Comparison of ENCODE assay signal across 16 cellular contexts in genomic region chr2:150101947-150102346, GRCh38.
DNase-seq lines count a peak whose midpoint lies in the region; ATAC-seq, FAIRE-seq and TF ChIP-seq lines count a peak whose summit lies in the region.
"Had no signal": no experiment of that assay in that cellular context is flagged by ENCODE, and none has a peak within 500 bp of the region (broad histone marks: within the 10 kb centered on the region; RNA-seq: fewer than 3 reads in every experiment).

No MANE protein-coding gene starts in this region.

- no peaks in the 10 kb centered on the region for H3K36me3 Mint-ChIP-seq in astrocyte (ENCODE audit: low read depth, unreplicated experiment)
- H3K36me3 Mint-ChIP-seq: CD4-positive, alpha-beta memory T cell; IgD-negative memory B cell had no signal

- no peaks in the 10 kb centered on the region for H3K27me3 Mint-ChIP-seq in astrocyte (ENCODE audit: low read depth, unreplicated experiment)
- H3K27me3 Mint-ChIP-seq: CD4-positive, alpha-beta memory T cell; IgD-negative memory B cell had no signal

- H3K4me3 ChIP-seq in DND-41 (ENCODE audit: low read depth in 1 of 2, low read length in 2 of 2) (no peak overlapping the region), Loucy (ENCODE audit: low read length, poor library complexity, severe bottlenecking) (no peak overlapping the region), astrocyte (ENCODE audit: insufficient read depth, low read depth, low read length) (no peak overlapping the region), osteoblast (ENCODE audit: insufficient read depth, low read length) (no peak overlapping the region), brain microvascular endothelial cell (ENCODE audit: low read depth, low read length) (no peak overlapping the region), MG63 (no peak overlapping the region)
- H3K4me3 ChIP-seq: A549 had no signal

- no peaks in the 10 kb centered on the region for H3K9me3 Mint-ChIP-seq in astrocyte (ENCODE audit: unreplicated experiment)

- H3K4me1 Mint-ChIP-seq in astrocyte (ENCODE audit: low read depth, unreplicated experiment), result peaks cover 7% of the 10 kb centered on the region
- H3K4me1 Mint-ChIP-seq: CD4-positive, alpha-beta memory T cell; H9 had no signal

- H3K9me3 ChIP-seq in DND-41 (ENCODE audit: insufficient read depth, low read length, severe bottlenecking) (no peaks in the 10 kb centered on the region), Loucy (ENCODE audit: insufficient read depth, low read depth, low read length) (no peaks in the 10 kb centered on the region), astrocyte (ENCODE audit: insufficient read depth, low read depth, low read length) (no peaks in the 10 kb centered on the region), osteoblast (ENCODE audit: low read depth, low read length) (no peaks in the 10 kb centered on the region), MG63 (peaks cover 3% of the 10 kb centered on the region; the same call in 1 of the 2 replicates)
- H3K9me3 ChIP-seq: BE2C had no signal

- in situ Hi-C loops in brain microvascular endothelial cell (cut with HindIII; ENCODE audit: low pct_ligation_motif_present, low sequenced_read_pairs), result no loop called here

- peak overlapping the region; percentile 33 for H2AFZ ChIP-seq in DND-41 (ENCODE audit: low read depth, low read length)
- H2AFZ ChIP-seq in Loucy (ENCODE audit: low read length), result peak overlapping the region; percentile 85
- no peak overlapping the region for H2AFZ ChIP-seq in astrocyte (ENCODE audit: low read depth, low read length)
- no peak overlapping the region for H2AFZ ChIP-seq in osteoblast (ENCODE audit: low read length)

- H3K9ac ChIP-seq in DND-41 (ENCODE audit: low read depth, low read length) (no peak overlapping the region), Loucy (ENCODE audit: low read depth, low read length, poor library complexity, severe bottlenecking) (no peak overlapping the region), astrocyte (ENCODE audit: low read length) (no peak overlapping the region)

- H3K4me2 ChIP-seq in DND-41 (ENCODE audit: insufficient read depth, low read length) (no peak overlapping the region), Loucy (ENCODE audit: low read depth, low read length, poor library complexity, severe bottlenecking) (no peak overlapping the region), astrocyte (ENCODE audit: low read length) (no peak overlapping the region), osteoblast (ENCODE audit: insufficient read depth, low read length) (no peak overlapping the region)
- H3K4me2 ChIP-seq: A549 had no signal

- H3K27ac ChIP-seq in DND-41 (ENCODE audit: low read length) (no peak overlapping the region), astrocyte (ENCODE audit: low read depth, low read length) (no peak overlapping the region), osteoblast (ENCODE audit: low read depth, low read length) (no peak overlapping the region), brain microvascular endothelial cell (no peak overlapping the region)
- H3K27ac ChIP-seq: A549 had no signal

- no peaks in the 10 kb centered on the region for H3K4me1 ChIP-seq in DND-41 (ENCODE audit: insufficient read depth, low read length)
- peaks cover 2% of the 10 kb centered on the region for H3K4me1 ChIP-seq in Loucy (ENCODE audit: insufficient read depth, low read length, poor library complexity, severe bottlenecking)
- H3K4me1 ChIP-seq in astrocyte (ENCODE audit: insufficient read depth, low read length), result no peaks in the 10 kb centered on the region
- H3K4me1 ChIP-seq in osteoblast (ENCODE audit: insufficient read depth, low read length), result peaks cover 4% of the 10 kb centered on the region
- H3K4me1 ChIP-seq: BE2C had no signal

- no peak overlapping the region for H3K27ac Mint-ChIP-seq in astrocyte (ENCODE audit: unreplicated experiment)
- H3K27ac Mint-ChIP-seq: CD4-positive, alpha-beta memory T cell; H9; IgD-negative memory B cell had no signal

- H3K36me3 ChIP-seq in DND-41 (ENCODE audit: insufficient read depth, low read length) (no peaks in the 10 kb centered on the region), Loucy (ENCODE audit: insufficient read depth, low read length) (no peaks in the 10 kb centered on the region), astrocyte (ENCODE audit: insufficient read depth, low read length) (no peaks in the 10 kb centered on the region), osteoblast (ENCODE audit: insufficient read depth, low read length) (no peaks in the 10 kb centered on the region), brain microvascular endothelial cell (replicated peaks) (no peaks in the 10 kb centered on the region), MG63 (no peaks in the 10 kb centered on the region)
- H3K36me3 ChIP-seq: BE2C had no signal

- H3K4me3 Mint-ChIP-seq in astrocyte (ENCODE audit: unreplicated experiment), result no peak overlapping the region
- H3K4me3 Mint-ChIP-seq: CD4-positive, alpha-beta memory T cell; H9; IgD-negative memory B cell had no signal

- TF ChIP-seq CTCF in DND-41 (IDR thresholded peaks at IDR 0.05; ENCODE audit: borderline replicate concordance, extremely low read depth, low read length, poor library complexity, severe bottlenecking), result no peak
- TF ChIP-seq CTCF in Loucy (conservative IDR thresholded peaks at IDR 0.05; ENCODE audit: low read length), result no peak
- TF ChIP-seq CTCF in astrocyte (IDR thresholded peaks at IDR 0.05; ENCODE audit: insufficient read depth, low read depth, low read length), result no peak
- TF ChIP-seq CTCF in osteoblast (IDR thresholded peaks at IDR 0.05; ENCODE audit: extremely low read depth, low read depth, low read length), result no peak
- no peak for TF ChIP-seq CTCF in brain microvascular endothelial cell (IDR thresholded peaks at IDR 0.05; ENCODE audit: low read depth, low read length, missing control alignments)

- no peaks in the 10 kb centered on the region for H3F3A ChIP-seq in Loucy (ENCODE audit: low read depth)

- FAIRE-seq in astrocyte (lab: Jason Lieb, UNC), result peak; percentile 13
- FAIRE-seq: A549, D721Med had no signal

- H4K20me1 ChIP-seq in DND-41 (ENCODE audit: insufficient read depth, low read length), result no peaks in the 10 kb centered on the region
- no peaks in the 10 kb centered on the region for H4K20me1 ChIP-seq in Loucy (ENCODE audit: insufficient read depth, low read length, poor library complexity, severe bottlenecking)
- no peaks in the 10 kb centered on the region for H4K20me1 ChIP-seq in astrocyte (ENCODE audit: insufficient read depth, low read length)
- no peaks in the 10 kb centered on the region for H4K20me1 ChIP-seq in osteoblast (ENCODE audit: insufficient read depth, low read length)

- ATAC-seq in DND-41 (ENCODE audit: insufficient read depth, low read depth), result no peak
- ATAC-seq in GM21390 (IDR thresholded peaks at IDR 0.05; ENCODE audit: unreplicated experiment), result no peak
- ATAC-seq: A549 had no signal

- H3K79me2 ChIP-seq in DND-41 (ENCODE audit: insufficient read depth, low read length) (no peaks in the 10 kb centered on the region), Loucy (ENCODE audit: insufficient read depth, low read length) (no peaks in the 10 kb centered on the region), astrocyte (ENCODE audit: insufficient read depth, low read length) (no peaks in the 10 kb centered on the region), osteoblast (ENCODE audit: insufficient read depth, low read length) (no peaks in the 10 kb centered on the region)

- H3K9me2 ChIP-seq in Loucy (replicated peaks; ENCODE audit: low read depth, low read length), result no peaks in the 10 kb centered on the region

- H3K27me3 ChIP-seq in DND-41 (ENCODE audit: insufficient read depth, low read length, poor library complexity), result no peaks in the 10 kb centered on the region
- no peaks in the 10 kb centered on the region for H3K27me3 ChIP-seq in Loucy (ENCODE audit: insufficient read depth, low read length, poor library complexity, severe bottlenecking)
- no peaks in the 10 kb centered on the region for H3K27me3 ChIP-seq in astrocyte (ENCODE audit: insufficient read depth, low read length)
- H3K27me3 ChIP-seq in osteoblast (ENCODE audit: insufficient read depth, low read length), result no peaks in the 10 kb centered on the region
- H3K27me3 ChIP-seq in brain microvascular endothelial cell (replicated peaks), result no peaks in the 10 kb centered on the region
- no peaks in the 10 kb centered on the region for H3K27me3 ChIP-seq in MG63
- H3K27me3 ChIP-seq: BE2C had no signal

- DNase-seq in DND-41, result no peak
- no peak for DNase-seq in astrocyte (ENCODE audit: low read depth)
- peak; percentile 15 for DNase-seq in osteoblast (ENCODE audit: insufficient read length, low spot score, missing footprints)
- no peak for DNase-seq in brain microvascular endothelial cell
- DNase-seq in MG63, result no peak
- DNase-seq: BE2C; CD4-positive, alpha-beta memory T cell; COR-L47; DMS53; GOT3; H9 had no signal

Comparison
In these comparisons a context has a peak if more than half of its experiments do, and no peak if none do; other contexts are left out.
1. H2AFZ ChIP-seq: peak in DND-41 (single experiment) and Loucy (single experiment); none in astrocyte (single experiment) and osteoblast (single experiment).